17 cellular contexts compared by ENCODE assay signal in the genomic region with DNA sequence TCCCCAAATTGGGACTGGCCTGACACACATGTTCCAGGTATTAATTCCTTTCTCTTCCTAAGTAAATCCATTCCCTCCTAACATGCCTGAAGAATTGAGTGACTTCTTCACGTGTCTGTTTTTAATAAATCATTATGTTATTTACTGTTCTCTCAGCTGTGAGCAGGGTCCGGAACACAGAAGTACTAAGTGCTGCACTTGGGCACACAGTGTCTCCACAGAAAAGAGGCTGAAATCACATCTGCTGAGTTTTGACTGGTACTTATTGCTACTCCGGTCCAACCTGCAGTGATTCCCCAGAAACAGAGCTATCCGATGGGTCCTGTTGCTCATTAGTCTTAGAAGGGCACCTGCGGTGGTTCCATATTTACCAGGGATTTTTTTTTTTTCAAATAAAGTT.
DNase-seq lines count a peak whose midpoint lies in the region; ATAC-seq and TF ChIP-seq lines count a peak whose summit lies in the region.
"Had no signal": no experiment of that assay in that cellular context is flagged by ENCODE, and none has a peak within 500 bp of the region (broad histone marks: within the 10 kb centered on the region; RNA-seq: fewer than 3 reads in every experiment).

No MANE protein-coding gene starts in this region.

- H2AFZ ChIP-seq in OCI-LY3 (ENCODE audit: low read depth, low read length), result no peak overlapping the region

- H3K27ac ChIP-seq in OCI-LY3 (ENCODE audit: low read length) (no peak overlapping the region), left lung (no peak overlapping the region)
- H3K27ac ChIP-seq: BLaER1, C4-2B had no signal

- peaks cover 18% of the 10 kb centered on the region for H3K4me1 ChIP-seq in OCI-LY3 (ENCODE audit: low read length)
- H3K4me1 ChIP-seq in left lung, result no peaks in the 10 kb centered on the region
- H3K4me1 ChIP-seq: BLaER1, Caco-2 had no signal

- no peaks in the 10 kb centered on the region for H4K20me1 ChIP-seq in OCI-LY3 (ENCODE audit: insufficient read depth, low read length)
- H4K20me1 ChIP-seq: BLaER1 had no signal

- no peaks in the 10 kb centered on the region for H3K4me1 Mint-ChIP-seq in activated T-helper 2 cell treated with anti-CD3 and anti-CD28 coated beads, Interferon-gamma antibody, Interleukin-2, Interleukin-4, amounts not matched to agents 10 μg/mL and 5 μg/mL and 100 μg/mL, durations not matched to agents 14 hours and 24 hours and 36 hours (ENCODE audit: low read depth)
- H3K4me1 Mint-ChIP-seq: B cell had no signal

- no peaks in the 10 kb centered on the region for H3K9me3 Mint-ChIP-seq in activated T-helper 2 cell treated with anti-CD3 and anti-CD28 coated beads, Interferon-gamma antibody, Interleukin-2, Interleukin-4, amounts not matched to agents 10 μg/mL and 5 μg/mL and 100 μg/mL, durations not matched to agents 14 hours and 24 hours and 36 hours
- H3K9me3 Mint-ChIP-seq: CD4-positive, CD25-positive, alpha-beta regulatory T cell; CD8-positive, alpha-beta T cell had no signal

- no peaks in the 10 kb centered on the region for H3K27me3 Mint-ChIP-seq in activated T-helper 2 cell treated with anti-CD3 and anti-CD28 coated beads, Interferon-gamma antibody, Interleukin-2, Interleukin-4, amounts not matched to agents 10 μg/mL and 5 μg/mL and 100 μg/mL, durations not matched to agents 14 hours and 24 hours and 36 hours (ENCODE audit: low read depth)
- H3K27me3 Mint-ChIP-seq: B cell; CD4-positive, CD25-positive, alpha-beta regulatory T cell had no signal

- intact Hi-C loops in left lung (cut with DNase I), result no loop called here
- intact Hi-C loops in activated T-helper 2 cell treated with anti-CD3 and anti-CD28 coated beads, Interferon-gamma antibody, Interleukin-2, Interleukin-4, amounts not matched to agents 10 μg/mL and 5 μg/mL and 100 μg/mL, durations not matched to agents 14 hours and 24 hours and 36 hours (cut with micrococcal nuclease), result loop anchor here (2.0 kb wide), 1 partner anchor 387 kb away; no protein-coding TSS in a partner anchor

- H3K27ac Mint-ChIP-seq in activated T-helper 2 cell treated with anti-CD3 and anti-CD28 coated beads, Interferon-gamma antibody, Interleukin-2, Interleukin-4, amounts not matched to agents 10 μg/mL and 5 μg/mL and 100 μg/mL, durations not matched to agents 14 hours and 24 hours and 36 hours, result no peak overlapping the region
- H3K27ac Mint-ChIP-seq: B cell; CD4-positive, CD25-positive, alpha-beta regulatory T cell; CD8-positive, alpha-beta T cell had no signal

- no peaks in the 10 kb centered on the region for H3K27me3 ChIP-seq in OCI-LY3 (ENCODE audit: low read depth, low read length)
- H3K27me3 ChIP-seq in left lung, result no peaks in the 10 kb centered on the region
- H3K27me3 ChIP-seq: BLaER1 had no signal

- TF ChIP-seq CTCF in OCI-LY3 (IDR thresholded peaks at IDR 0.05; ENCODE audit: low read depth, low read length) (no peak), left lung (IDR thresholded peaks at IDR 0.05) (no peak)

- H3K4me3 ChIP-seq in OCI-LY3 (ENCODE audit: low read length) (peak overlapping the region; percentile 48), left lung (no peak overlapping the region)
- H3K4me3 ChIP-seq: BLaER1 had no signal

- no peaks in the 10 kb centered on the region for H3K36me3 Mint-ChIP-seq in activated T-helper 2 cell treated with anti-CD3 and anti-CD28 coated beads, Interferon-gamma antibody, Interleukin-2, Interleukin-4, amounts not matched to agents 10 μg/mL and 5 μg/mL and 100 μg/mL, durations not matched to agents 14 hours and 24 hours and 36 hours (ENCODE audit: low read depth)
- H3K36me3 Mint-ChIP-seq: CD4-positive, CD25-positive, alpha-beta regulatory T cell; CD8-positive, alpha-beta T cell had no signal

- H3K9ac ChIP-seq in OCI-LY3 (ENCODE audit: low read length), result 0 out of 2 replicates have a peak overlapping the region, but pooled peaks have one; percentile 5
- H3K9ac ChIP-seq: BLaER1 had no signal

- H3K79me2 ChIP-seq in OCI-LY3 (ENCODE audit: low read length), result no peaks in the 10 kb centered on the region

- no peaks in the 10 kb centered on the region; the same call in 1 of the 2 replicates for H3K9me3 ChIP-seq in OCI-LY3 (ENCODE audit: insufficient read depth, low read length)
- no peaks in the 10 kb centered on the region for H3K9me3 ChIP-seq in left lung
- H3K9me3 ChIP-seq: BLaER1, Caco-2 had no signal

- peak overlapping the region; percentile 68 for H3K4me2 ChIP-seq in OCI-LY3 (ENCODE audit: low read length)
- H3K4me2 ChIP-seq: BLaER1 had no signal

- DNase-seq in left lung, result no peak
- no peak for DNase-seq in hepatic stellate cell (ENCODE audit: low spot score)
- DNase-seq in activated T-helper 2 cell treated with anti-CD3 and anti-CD28 coated beads, Interferon-gamma antibody, Interleukin-2, Interleukin-4, amounts not matched to agents 10 μg/mL and 5 μg/mL and 100 μg/mL, durations not matched to agents 14 hours and 24 hours and 36 hours (ENCODE audit: low spot score), result no peak
- DNase-seq in T-helper 9 cell, result no peak
- DNase-seq: Caco-2; CD4-positive, CD25-positive, alpha-beta regulatory T cell; CD8-positive, alpha-beta T cell; DMS153; DND-41; GOT3; H7; HCEC 1CT had no signal

- peak; percentile 3 for ATAC-seq in GM19467 (IDR thresholded peaks at IDR 0.05; ENCODE audit: unreplicated experiment)
- peak; percentile 42 for ATAC-seq in left lung
- ATAC-seq: CD8-positive, alpha-beta T cell had no signal

- H3K4me3 Mint-ChIP-seq in activated T-helper 2 cell treated with anti-CD3 and anti-CD28 coated beads, Interferon-gamma antibody, Interleukin-2, Interleukin-4, amounts not matched to agents 10 μg/mL and 5 μg/mL and 100 μg/mL, durations not matched to agents 14 hours and 24 hours and 36 hours (ENCODE audit: low read depth), result no peak overlapping the region
- H3K4me3 Mint-ChIP-seq: B cell; CD4-positive, CD25-positive, alpha-beta regulatory T cell; CD8-positive, alpha-beta T cell had no signal

- H3K36me3 ChIP-seq in OCI-LY3 (replicated peaks; ENCODE audit: low read depth, low read length) (no peaks in the 10 kb centered on the region), left lung (no peaks in the 10 kb centered on the region)
- H3K36me3 ChIP-seq: BLaER1 had no signal
